9 cellular contexts compared by ENCODE assay signal in genomic region chr5:88117546-88117945, GRCh38.
"Had no signal": no experiment of that assay in that cellular context is flagged by ENCODE, and none has a peak within 500 bp of the region (broad histone marks: within the 10 kb centered on the region; RNA-seq: fewer than 3 reads in every experiment).

No MANE protein-coding gene starts in this region.

- H3K9ac ChIP-seq: GM23248 had no signal

- H3K9me3 ChIP-seq: HAP-1 had no signal

- ATAC-seq: GM23338, HCT116 had no signal

- H3K36me3 ChIP-seq: HAP-1 had no signal

- H2AFZ ChIP-seq: GM23248, GM23338 had no signal

- H3K4me3 ChIP-seq: GM23248, GM23338, HAP-1 had no signal

- H3K27ac ChIP-seq: GM23248 had no signal

- DNase-seq: GM23248, GOT3, H7, H9, HCEC 1CT, HFFc6 had no signal

- H3K4me2 ChIP-seq: GM23338 had no signal

- H3K4me1 ChIP-seq: HAP-1 had no signal
